18 cellular contexts compared by ENCODE assay signal in genomic region chr2:201396595-201396994, GRCh38.
"Had no signal": no experiment of that assay in that cellular context is flagged by ENCODE, and none has a peak within 500 bp of the region (broad histone marks: within the 10 kb centered on the region; RNA-seq: fewer than 3 reads in every experiment).

No MANE protein-coding gene starts in this region.

- H3K9me3 ChIP-seq: ascending aorta, lower lobe of right lung, sigmoid colon, upper lobe of right lung had no signal

- DNase-seq: activated CD4-positive, alpha-beta T cell treated with anti-CD3 and anti-CD28 coated beads, Interleukin-2, amount 10 ng/mL, durations not matched to agents 7 days and 5 days; activated CD8-positive, alpha-beta T cell treated with anti-CD3 and anti-CD28 coated beads, Interleukin-2, amount 10 ng/mL, durations not matched to agents 7 days and 5 days; activated naive CD4-positive, alpha-beta T cell treated with anti-CD3 and anti-CD28 coated beads for 36 hours; activated T-cell treated with anti-CD3 and anti-CD28 coated beads, Interleukin-2, amount 50 U/mL, for 24 hours; effector memory CD4-positive, alpha-beta T cell; foreskin fibroblast; left colon; lower lobe of right lung; nephron progenitor cell; occipital lobe; posterior cingulate gyrus; sigmoid colon; stimulated activated CD4-positive, alpha-beta T cell treated with anti-CD3 and anti-CD28 coated beads, Interleukin-4, amount 100 ng/mL, for 4 hours; T1000; upper lobe of right lung had no signal

- H3K27me3 ChIP-seq: ascending aorta, sigmoid colon, upper lobe of right lung had no signal

- H3K27ac ChIP-seq: ascending aorta, lower lobe of right lung, sigmoid colon, upper lobe of right lung had no signal

- H3K4me3 ChIP-seq: ascending aorta, lower lobe of right lung, sigmoid colon, upper lobe of right lung had no signal

- ATAC-seq: activated CD4-positive, CD25-positive, alpha-beta regulatory T cell treated with anti-CD3 and anti-CD28 coated beads, Interleukin-2, amount 50 U/mL, for 24 hours; activated CD8-positive, alpha-beta T cell treated with anti-CD3 and anti-CD28 coated beads, Interleukin-2, amount 10 ng/mL, durations not matched to agents 7 days and 5 days; left colon; lower lobe of right lung; stimulated activated memory B cell treated with anti-CD40 and anti-IgM and Interleukin-4, amounts not matched to agents 10 μg/mL and 1 μg/mL and 100 μg/mL, for 72 hours; upper lobe of right lung had no signal

- H3K4me1 ChIP-seq: lower lobe of right lung, upper lobe of right lung had no signal
